ENCODE assay signal across 8 cellular contexts in the genomic region with DNA sequence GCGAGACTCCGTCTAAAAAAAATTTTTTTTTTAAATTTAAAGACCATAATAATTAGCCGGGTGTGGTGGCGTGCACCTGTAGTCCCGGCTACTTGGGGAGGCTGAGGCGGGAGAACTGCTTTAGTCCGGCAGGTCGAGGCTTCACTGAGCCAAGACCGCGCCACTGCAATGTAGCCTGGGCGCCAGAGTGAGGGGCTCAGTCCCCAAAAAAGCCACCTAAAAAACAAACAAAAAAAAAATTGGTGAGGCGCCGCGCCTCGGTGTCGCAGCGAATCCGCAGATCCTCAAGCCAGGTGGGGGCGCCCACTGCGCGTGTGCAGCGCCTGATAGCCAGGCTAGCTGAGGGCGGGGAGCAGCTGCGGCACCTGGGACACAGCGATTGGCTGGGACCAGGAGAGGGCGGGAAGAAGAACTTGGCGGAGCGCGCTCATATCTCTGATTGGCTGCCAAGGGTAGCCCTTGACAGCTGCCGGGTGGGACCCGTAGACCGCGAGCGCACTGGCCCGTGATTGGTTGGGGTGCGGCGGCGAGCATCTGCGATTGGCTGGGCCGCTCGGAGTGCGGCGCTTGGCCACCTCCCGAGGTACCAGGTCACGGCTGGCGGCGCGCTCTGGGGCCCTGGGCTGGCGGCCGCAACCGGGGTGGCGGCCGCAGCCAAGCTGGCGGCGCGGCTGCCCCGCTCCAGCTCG. TPM values are rescaled to one million over a fixed set of nuclear protein-coding genes. Genes with fewer than 3 reads are reported as not detected.
DNase-seq lines count a peak whose midpoint lies in the region; ATAC-seq and TF ChIP-seq lines count a peak whose summit lies in the region.

No MANE protein-coding gene starts in this region.

- ATAC-seq in GM19372 (IDR thresholded peaks at IDR 0.05; ENCODE audit: low read depth, unreplicated experiment) (peak; percentile 93), HG03457 (IDR thresholded peaks at IDR 0.05; ENCODE audit: unreplicated experiment) (peak; percentile 83), left colon (peak; percentile 72)
- ATAC-seq in activated CD4-positive, CD25-positive, alpha-beta regulatory T cell treated with anti-CD3 and anti-CD28 coated beads, Interleukin-2, amount 50 U/mL, for 24 hours, result peak; percentile 100

- DNase-seq in NCI-H510A (lab: John Stamatoyannopoulos, UW) (peak; percentile 90), left colon (peak; percentile 96 to 98)
- DNase-seq in central memory CD4-positive, alpha-beta T cell, result peak; percentile 96
- DNase-seq in stimulated activated CD4-positive, alpha-beta T cell treated with anti-CD3 and anti-CD28 coated beads, Interleukin-2, amount 100 ng/mL, for 48 hours, result peak; percentile 91 to 92

- peak; percentile 74 for TF ChIP-seq CTCF in C4-2B (conservative IDR thresholded peaks at IDR 0.05)

- intact Hi-C loops in left colon (cut with DNase I, micrococcal nuclease), result no loop called here

- H3K27ac ChIP-seq in C4-2B, result peak overlapping the region; percentile 50; the same call in 1 of the 2 replicates

RNA-seq across cellular contexts. Expression of a gene that starts 9.0 kb away (rescaled TPM):
- total RNA-seq in left colon, result under 1 TPM; 0.40 to 0.42 TPM

RNA-seq across cellular contexts. Expression of a gene that starts 14.3 kb away (rescaled TPM):
- total RNA-seq in left colon, result not detected

RNA-seq across cellular contexts. Expression of a gene that starts 16.4 kb away (rescaled TPM):
- total RNA-seq in left colon, result 10 to 100 TPM; 10.5 to 19.3 TPM

RNA-seq across cellular contexts. Expression of a gene that starts 20.0 kb away (rescaled TPM):
- 10 to 100 TPM; 26.6 to 31.4 TPM for total RNA-seq in left colon

RNA-seq across cellular contexts. Expression of a gene that starts 20.1 kb away (rescaled TPM):
- 10 to 100 TPM; 18.8 to 19.3 TPM for total RNA-seq in left colon

Comparison
In these comparisons a context has a peak if more than half of its experiments do, and no peak if none do; other contexts are left out.
1. Peak in every context shown above with its lines: DNase-seq, ATAC-seq and H3K27ac ChIP-seq.